Comparison of ENCODE assay signal across 14 cellular contexts in genomic region chr12:8227732-8228077, GRCh38. TPM values are rescaled to one million over a fixed set of nuclear protein-coding genes. Genes with fewer than 3 reads are reported as not detected.
DNase-seq lines count a peak whose midpoint lies in the region; ATAC-seq and TF ChIP-seq lines count a peak whose summit lies in the region.
"Not testable (repeated sequence)": the region's sequence is repeated elsewhere in the genome, so short reads cannot be mapped to it uniquely, and the experiment has no call there.
"Had no signal": no experiment of that assay in that cellular context is flagged by ENCODE, and none has a peak within 500 bp of the region (broad histone marks: within the 10 kb centered on the region; RNA-seq: fewer than 3 reads in every experiment).

No MANE protein-coding gene starts in this region.

- TF ChIP-seq POLR2A in Peyer's patch (IDR thresholded peaks at IDR 0.05) = not testable (repeated sequence)

- dilution Hi-C loops in mammary epithelial cell (cut with HindIII; ENCODE audit: low sequenced_read_pairs) = not testable (repeated sequence)

- peak overlapping the region in 1 of 4 donors; percentile 31 for H3K27ac ChIP-seq in Peyer's patch
- H3K27ac ChIP-seq in mammary epithelial cell (ENCODE audit: insufficient read depth, low read depth, low read length); neutrophil; subcutaneous abdominal adipose tissue (ENCODE audit: low read depth, low read length): not testable (repeated sequence)

- H3K9me3 Mint-ChIP-seq in activated T-cell treated with anti-CD3 and anti-CD28 coated beads, Interleukin-2, amount 50 U/mL, for 4 hours = not testable (repeated sequence)

- not testable (repeated sequence) for H3K9me3 ChIP-seq in Peyer's patch; mammary epithelial cell (replicated peaks; ENCODE audit: insufficient read depth, low read length); neutrophil; subcutaneous abdominal adipose tissue (ENCODE audit: control insufficient read depth in 5 of 5, low read length in 5 of 5)

- H3K4me3 Mint-ChIP-seq in activated T-cell treated with anti-CD3 and anti-CD28 coated beads, Interleukin-2, amount 50 U/mL, for 4 hours = peak overlapping the region; percentile 17

- intact Hi-C loops in mammary epithelial cell (cut with micrococcal nuclease) = not testable (repeated sequence)

- H3K4me3 ChIP-seq in AG10803 (ENCODE audit: low read length) = peak overlapping the region; percentile 36
- H3K4me3 ChIP-seq in GM12864 (ENCODE audit: low read depth, low read length) = peak overlapping the region; percentile 23
- peak overlapping the region; percentile 16 to 42 (median 29) for H3K4me3 ChIP-seq in Peyer's patch
- H3K4me3 ChIP-seq in mammary epithelial cell (replicated peaks in 1 of 3; ENCODE audit: insufficient read depth in 1 of 3, low read depth in 2 of 3, low read length in 3 of 3) = not testable (repeated sequence)
- H3K4me3 ChIP-seq in fibroblast of the aortic adventitia (ENCODE audit: low read depth, low read length) = peak overlapping the region; percentile 35
- peak overlapping the region; percentile 57 to 58 for H3K4me3 ChIP-seq in neutrophil (ENCODE audit: low read depth in 1 of 2, low read length in 1 of 2)
- H3K4me3 ChIP-seq in subcutaneous abdominal adipose tissue (ENCODE audit: low read depth in 1 of 5, low read length in 5 of 5) = peak overlapping the region in 4 of 5 donors; percentile 34 to 56 (median 39)

- H3K27me3 Mint-ChIP-seq in activated T-cell treated with anti-CD3 and anti-CD28 coated beads, Interleukin-2, amount 50 U/mL, for 4 hours (ENCODE audit: low read depth) = not testable (repeated sequence)

- CTCF ChIA-PET in mammary epithelial cell (lab: Charles Lee; ENCODE audit: low non-redundant PET) = interaction anchor here (0.7 kb wide), 1 partner anchor 101 kb away, joined by 4 read pairs; no protein-coding TSS in a partner anchor

- H3K4me1 ChIP-seq in Peyer's patch; mammary epithelial cell (ENCODE audit: insufficient read depth, low read length); neutrophil (ENCODE audit: control insufficient read depth in 1 of 2, insufficient read depth in 1 of 2, low read depth in 1 of 2, low read length in 1 of 2): not testable (repeated sequence)
- peaks cover 0 to 11% (median 9%) of the 10 kb centered on the region in 5 donors for H3K4me1 ChIP-seq in subcutaneous abdominal adipose tissue (ENCODE audit: control insufficient read depth in 5 of 5, insufficient read depth in 5 of 5, low read length in 5 of 5)

- in situ Hi-C loops in mammary epithelial cell (cut with MboI; ENCODE audit: low sequenced_read_pairs in 2 of 2) = loop anchor here in 1 of 2 donors (25.0 kb wide), 1 partner anchor 115 kb away; the partner anchor contains the start of gene CLEC4A

- TSS peak; percentile 58 for BruUV-seq in mammary epithelial cell (replicated peaks; lab: Mats Ljungman, UMichigan)

- ATAC-seq in activated T-cell treated with anti-CD3 and anti-CD28 coated beads, Interleukin-2, amount 50 U/mL, for 4 hours = not testable (repeated sequence)

- H4K20me1 ChIP-seq in mammary epithelial cell (ENCODE audit: insufficient read depth, low read length) = not testable (repeated sequence)

- not testable (repeated sequence) for H3K36me3 Mint-ChIP-seq in activated T-cell treated with anti-CD3 and anti-CD28 coated beads, Interleukin-2, amount 50 U/mL, for 4 hours (ENCODE audit: insufficient read depth)

- DNase-seq in AG10803 (ENCODE audit: low read depth); GM12864 (ENCODE audit: low read depth); Peyer's patch; activated T-cell treated with anti-CD3 and anti-CD28 coated beads, Interleukin-2, amount 50 U/mL, for 4 hours; mammary epithelial cell; fibroblast of the aortic adventitia (ENCODE audit: low read depth): not testable (repeated sequence)

- TF ChIP-seq CTCF in AG10803 (conservative IDR thresholded peaks at IDR 0.05; ENCODE audit: low read length); GM12864 (IDR thresholded peaks at IDR 0.05; ENCODE audit: low read depth, low read length, missing control alignments); Peyer's patch (IDR thresholded peaks at IDR 0.05); mammary epithelial cell (conservative IDR thresholded peaks at IDR 0.05 in 1 of 2, IDR thresholded peaks at IDR 0.05 in 1 of 2; ENCODE audit: extremely low read depth in 1 of 2, insufficient read depth in 1 of 2, low read depth in 1 of 2, low read length in 2 of 2); fibroblast of the aortic adventitia (IDR thresholded peaks at IDR 0.05; ENCODE audit: insufficient read depth, low read length); neutrophil (IDR thresholded peaks at IDR 0.05): not testable (repeated sequence)

- not testable (repeated sequence) for H3K27me3 ChIP-seq in Peyer's patch; mammary epithelial cell (ENCODE audit: insufficient read depth, low read length); neutrophil; subcutaneous abdominal adipose tissue (ENCODE audit: control insufficient read depth in 5 of 5, insufficient read depth in 4 of 5, low read length in 5 of 5)

- not testable (repeated sequence) for H3K9ac ChIP-seq in mammary epithelial cell (ENCODE audit: insufficient read depth, low read length); subcutaneous abdominal adipose tissue (ENCODE audit: low read length in 5 of 5)

- H3K79me2 ChIP-seq in mammary epithelial cell (ENCODE audit: insufficient read depth, low read length) = not testable (repeated sequence)

- H2AFZ ChIP-seq in mammary epithelial cell (ENCODE audit: low read depth, low read length) = not testable (repeated sequence)

- H3K4me2 ChIP-seq in mammary epithelial cell (ENCODE audit: insufficient read depth, low read depth, low read length) = not testable (repeated sequence)

- 100% methylated on average over 2 of the region's 7 CpGs for WGBS in mammary epithelial cell (ENCODE audit: low coverage, missing lambda C conversion rate)

- H3K4me1 Mint-ChIP-seq in activated T-cell treated with anti-CD3 and anti-CD28 coated beads, Interleukin-2, amount 50 U/mL, for 4 hours (ENCODE audit: low read depth) = not testable (repeated sequence)

- not testable (repeated sequence) for H3K36me3 ChIP-seq in Peyer's patch; mammary epithelial cell (ENCODE audit: insufficient read depth, low read length); neutrophil; subcutaneous abdominal adipose tissue (ENCODE audit: control insufficient read depth in 5 of 5, insufficient read depth in 5 of 5, low read length in 5 of 5)

RNA-seq across cellular contexts. Expression of gene FAM90A1, which starts 0.3 kb away (rescaled TPM):
- total RNA-seq in Peyer's patch = 1 to 10 TPM in 1 of 4 donors, not detected in 3; 5.8 TPM
- under 1 TPM in 1 of 3 donors, not detected in 2; 0.34 TPM for total RNA-seq in activated T-cell treated with anti-CD3 and anti-CD28 coated beads, Interleukin-2, amount 50 U/mL, for 4 hours
- total RNA-seq in mammary epithelial cell = not detected
- polyA plus RNA-seq in mammary epithelial cell = not detected
- polyA minus RNA-seq in mammary epithelial cell = not detected
- not detected in 2 replicates for total RNA-seq in fibroblast of the aortic adventitia (ENCODE audit: low replicate concordance)
- total RNA-seq: cardiac septum, HT-29, OCI-LY7, osteocyte, smooth muscle cell, vagina had no signal
- polyA plus RNA-seq: smooth muscle cell had no signal
